ENCODE assay signal across 1 cellular context in the genomic region with DNA sequence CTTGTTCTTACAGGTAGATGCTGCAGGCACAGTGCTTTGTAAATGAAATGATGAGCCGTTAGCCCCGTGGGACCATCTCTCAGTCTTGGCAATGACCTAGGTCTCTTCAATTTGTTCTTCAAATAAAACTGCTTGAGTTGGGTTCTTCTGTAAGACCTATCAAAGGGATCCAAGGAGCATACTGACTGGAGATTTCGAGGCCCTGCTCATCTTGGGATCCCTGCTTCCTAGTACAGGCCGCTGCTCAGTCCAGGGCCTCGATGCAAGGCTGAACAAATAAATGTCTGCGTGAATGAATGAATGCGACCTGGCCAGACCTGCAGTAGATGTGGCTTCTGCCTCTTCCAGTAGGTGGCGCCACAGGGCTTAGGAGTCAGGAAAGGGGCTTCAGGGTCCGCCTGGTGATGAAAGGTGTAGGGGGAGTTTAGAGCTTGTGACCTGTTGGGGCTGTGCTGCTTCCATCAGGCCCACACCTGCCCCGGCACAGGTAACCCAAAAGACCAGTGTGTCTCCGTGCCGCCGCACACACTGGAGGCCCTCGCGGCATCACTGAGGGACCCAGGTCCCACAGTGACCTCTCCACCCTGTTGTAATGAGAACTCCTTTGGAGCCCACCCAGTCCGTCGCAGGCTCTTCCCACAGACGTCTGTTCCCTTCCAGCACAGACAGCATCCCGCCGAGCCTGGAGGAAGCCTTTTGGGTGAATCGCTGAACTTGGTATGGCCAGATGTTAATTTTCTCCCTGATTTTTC.
TF ChIP-seq lines count a peak whose summit lies in the region.

No MANE protein-coding gene starts in this region.

TF ChIP-seq in HEK293, 187 proteins besides CTCF, POLR2A, EP300 and RAD21 (continued from another document):
- TF ChIP-seq, protein P1, sequence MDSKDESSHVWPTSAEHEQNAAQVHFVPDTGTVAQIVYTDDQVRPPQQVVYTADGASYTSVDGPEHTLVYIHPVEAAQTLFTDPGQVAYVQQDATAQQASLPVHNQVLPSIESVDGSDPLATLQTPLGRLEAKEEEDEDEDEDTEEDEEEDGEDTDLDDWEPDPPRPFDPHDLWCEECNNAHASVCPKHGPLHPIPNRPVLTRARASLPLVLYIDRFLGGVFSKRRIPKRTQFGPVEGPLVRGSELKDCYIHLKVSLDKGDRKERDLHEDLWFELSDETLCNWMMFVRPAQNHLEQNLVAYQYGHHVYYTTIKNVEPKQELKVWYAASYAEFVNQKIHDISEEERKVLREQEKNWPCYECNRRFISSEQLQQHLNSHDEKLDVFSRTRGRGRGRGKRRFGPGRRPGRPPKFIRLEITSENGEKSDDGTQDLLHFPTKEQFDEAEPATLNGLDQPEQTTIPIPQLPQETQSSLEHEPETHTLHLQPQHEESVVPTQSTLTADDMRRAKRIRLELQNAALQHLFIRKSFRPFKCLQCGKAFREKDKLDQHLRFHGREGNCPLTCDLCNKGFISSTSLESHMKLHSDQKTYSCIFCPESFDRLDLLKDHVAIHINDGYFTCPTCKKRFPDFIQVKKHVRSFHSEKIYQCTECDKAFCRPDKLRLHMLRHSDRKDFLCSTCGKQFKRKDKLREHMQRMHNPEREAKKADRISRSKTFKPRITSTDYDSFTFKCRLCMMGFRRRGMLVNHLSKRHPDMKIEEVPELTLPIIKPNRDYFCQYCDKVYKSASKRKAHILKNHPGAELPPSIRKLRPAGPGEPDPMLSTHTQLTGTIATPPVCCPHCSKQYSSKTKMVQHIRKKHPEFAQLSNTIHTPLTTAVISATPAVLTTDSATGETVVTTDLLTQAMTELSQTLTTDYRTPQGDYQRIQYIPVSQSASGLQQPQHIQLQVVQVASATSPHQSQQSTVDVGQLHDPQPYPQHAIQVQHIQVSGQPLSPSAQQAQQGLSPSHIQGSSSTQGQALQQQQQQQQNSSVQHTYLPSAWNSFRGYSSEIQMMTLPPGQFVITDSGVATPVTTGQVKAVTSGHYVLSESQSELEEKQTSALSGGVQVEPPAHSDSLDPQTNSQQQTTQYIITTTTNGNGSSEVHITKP (tag by site-specific recombination; IDR thresholded peaks at IDR 0.05), result no peak
- TF ChIP-seq ZNF354C (tag by site-specific recombination; IDR thresholded peaks at IDR 0.05; ENCODE audit: borderline replicate concordance, low read depth) (no peak), ZFP37 (tag by site-specific recombination; IDR thresholded peaks at IDR 0.05) (no peak), ZNF202 (tag by site-specific recombination; IDR thresholded peaks at IDR 0.05; ENCODE audit: borderline replicate concordance) (no peak), ZNF114 (tag by site-specific recombination; IDR thresholded peaks at IDR 0.05) (no peak), ZNF843 (tag by site-specific recombination; IDR thresholded peaks at IDR 0.05) (no peak), ZNF654 (tag by site-specific recombination; IDR thresholded peaks at IDR 0.05; ENCODE audit: low read depth) (peak; percentile 95), ZFP3 (tag by site-specific recombination; IDR thresholded peaks at IDR 0.05; ENCODE audit: low read depth) (no peak), ZNF701 (tag by site-specific recombination; IDR thresholded peaks at IDR 0.05) (no peak), OVOL3 (tag by site-specific recombination; IDR thresholded peaks at IDR 0.05) (no peak), ZBTB8A (tag by site-specific recombination; IDR thresholded peaks at IDR 0.05) (0 out of 2 replicates have a peak, but pooled peaks have one; percentile 15), ZNF426 (tag by site-specific recombination; IDR thresholded peaks at IDR 0.05) (no peak), KLF10 (tag by site-specific recombination; IDR thresholded peaks at IDR 0.05) (no peak), ZNF621 (tag by site-specific recombination; IDR thresholded peaks at IDR 0.05) (no peak), ZSCAN30 (tag by site-specific recombination; IDR thresholded peaks at IDR 0.05) (0 out of 2 replicates have a peak, but pooled peaks have one; percentile 32)
- TF ChIP-seq, protein P2, sequence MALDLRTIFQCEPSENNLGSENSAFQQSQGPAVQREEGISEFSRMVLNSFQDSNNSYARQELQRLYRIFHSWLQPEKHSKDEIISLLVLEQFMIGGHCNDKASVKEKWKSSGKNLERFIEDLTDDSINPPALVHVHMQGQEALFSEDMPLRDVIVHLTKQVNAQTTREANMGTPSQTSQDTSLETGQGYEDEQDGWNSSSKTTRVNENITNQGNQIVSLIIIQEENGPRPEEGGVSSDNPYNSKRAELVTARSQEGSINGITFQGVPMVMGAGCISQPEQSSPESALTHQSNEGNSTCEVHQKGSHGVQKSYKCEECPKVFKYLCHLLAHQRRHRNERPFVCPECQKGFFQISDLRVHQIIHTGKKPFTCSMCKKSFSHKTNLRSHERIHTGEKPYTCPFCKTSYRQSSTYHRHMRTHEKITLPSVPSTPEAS (tag by site-specific recombination; IDR thresholded peaks at IDR 0.05), result 0 out of 2 replicates have a peak, but pooled peaks have one; percentile 29
- TF ChIP-seq, protein P3, sequence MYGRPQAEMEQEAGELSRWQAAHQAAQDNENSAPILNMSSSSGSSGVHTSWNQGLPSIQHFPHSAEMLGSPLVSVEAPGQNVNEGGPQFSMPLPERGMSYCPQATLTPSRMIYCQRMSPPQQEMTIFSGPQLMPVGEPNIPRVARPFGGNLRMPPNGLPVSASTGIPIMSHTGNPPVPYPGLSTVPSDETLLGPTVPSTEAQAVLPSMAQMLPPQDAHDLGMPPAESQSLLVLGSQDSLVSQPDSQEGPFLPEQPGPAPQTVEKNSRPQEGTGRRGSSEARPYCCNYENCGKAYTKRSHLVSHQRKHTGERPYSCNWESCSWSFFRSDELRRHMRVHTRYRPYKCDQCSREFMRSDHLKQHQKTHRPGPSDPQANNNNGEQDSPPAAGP (tag by site-specific recombination; IDR thresholded peaks at IDR 0.05), result no peak
